In genomic region chr3:173920386-173920785, GRCh38 we compare ENCODE assay signal across 15 cellular contexts.
DNase-seq lines count a peak whose midpoint lies in the region; ATAC-seq and TF ChIP-seq lines count a peak whose summit lies in the region.
"Had no signal": no experiment of that assay in that cellular context is flagged by ENCODE, and none has a peak within 500 bp of the region (broad histone marks: within the 10 kb centered on the region; RNA-seq: fewer than 3 reads in every experiment).

No MANE protein-coding gene starts in this region.

- peak overlapping the region; percentile 50 for H3K4me2 ChIP-seq in OCI-LY3 (ENCODE audit: low read length)

- DNase-seq in NK-92 treated with Interleukin-12 subunit alpha and Interleukin-12 subunit beta, amount 100 ng/mL, for 24 hours (lab: John Stamatoyannopoulos, UW) = peak; percentile 5
- no peak for DNase-seq in NK-92 (lab: John Stamatoyannopoulos, UW; ENCODE audit: unreplicated experiment)
- no peak for DNase-seq in activated CD4-positive, CD25-positive, alpha-beta regulatory T cell treated with anti-CD3 and anti-CD28 coated beads, Interleukin-2, amount 50 U/mL, for 72 hours
- DNase-seq in stimulated activated naive CD8-positive, alpha-beta T cell treated with anti-CD3 and anti-CD28 coated beads, Interleukin-15, Interleukin-2, amounts not matched to agents 100 U/mL and 50 U/mL, for 24 hours = no peak
- DNase-seq in NCI-H2107 (lab: John Stamatoyannopoulos, UW) = no peak
- DNase-seq: gastrocnemius medialis; NCI-H2081; pancreas; SHP77 treated with DMSO at 0.1 percent for 48 hours; stimulated activated naive B cell treated with anti-CD40 and anti-IgM and Interleukin-4, amounts not matched to agents 10 μg/mL and 1 μg/mL and 100 μg/mL, for 72 hours had no signal

- H2AFZ ChIP-seq in OCI-LY3 (ENCODE audit: low read depth, low read length) = peak overlapping the region; percentile 90

- H3K4me3 Mint-ChIP-seq in stimulated activated memory B cell treated with anti-CD40 and anti-IgM and Interleukin-4, amounts not matched to agents 10 μg/mL and 1 μg/mL and 100 μg/mL, for 72 hours = no peak overlapping the region
- H3K4me3 Mint-ChIP-seq: stimulated activated naive B cell treated with anti-CD40 and anti-IgM and Interleukin-4, amounts not matched to agents 10 μg/mL and 1 μg/mL and 100 μg/mL, for 72 hours had no signal

- no peak for TF ChIP-seq CTCF in OCI-LY3 (IDR thresholded peaks at IDR 0.05; ENCODE audit: low read depth, low read length)

- peak overlapping the region; percentile 17; the same call in 1 of the 2 replicates for H3K9ac ChIP-seq in OCI-LY3 (ENCODE audit: low read length)

- H3K27ac Mint-ChIP-seq in stimulated activated memory B cell treated with anti-CD40 and anti-IgM and Interleukin-4, amounts not matched to agents 10 μg/mL and 1 μg/mL and 100 μg/mL, for 72 hours = no peak overlapping the region
- H3K27ac Mint-ChIP-seq: activated T-helper 2 cell treated with anti-CD3 and anti-CD28 coated beads, Interferon-gamma antibody, Interleukin-2, Interleukin-4, amounts not matched to agents 10 μg/mL and 5 μg/mL and 100 μg/mL, durations not matched to agents 14 hours and 24 hours and 36 hours; stimulated activated naive B cell treated with anti-CD40 and anti-IgM and Interleukin-4, amounts not matched to agents 10 μg/mL and 1 μg/mL and 100 μg/mL, for 72 hours had no signal

- H3K36me3 Mint-ChIP-seq in stimulated activated memory B cell treated with anti-CD40 and anti-IgM and Interleukin-4, amounts not matched to agents 10 μg/mL and 1 μg/mL and 100 μg/mL, for 72 hours = no peaks in the 10 kb centered on the region
- H3K36me3 Mint-ChIP-seq: stimulated activated naive B cell treated with anti-CD40 and anti-IgM and Interleukin-4, amounts not matched to agents 10 μg/mL and 1 μg/mL and 100 μg/mL, for 72 hours had no signal

- peaks cover 11% of the 10 kb centered on the region for H3K4me1 ChIP-seq in OCI-LY3 (ENCODE audit: low read length)
- H3K4me1 ChIP-seq: gastrocnemius medialis, pancreas had no signal

- peaks cover 3% of the 10 kb centered on the region for H3K9me3 Mint-ChIP-seq in stimulated activated memory B cell treated with anti-CD40 and anti-IgM and Interleukin-4, amounts not matched to agents 10 μg/mL and 1 μg/mL and 100 μg/mL, for 72 hours
- H3K9me3 Mint-ChIP-seq: stimulated activated naive B cell treated with anti-CD40 and anti-IgM and Interleukin-4, amounts not matched to agents 10 μg/mL and 1 μg/mL and 100 μg/mL, for 72 hours had no signal

- H4K20me1 ChIP-seq in OCI-LY3 (ENCODE audit: insufficient read depth, low read length) = no peaks in the 10 kb centered on the region

- no peaks in the 10 kb centered on the region for H3K9me3 ChIP-seq in OCI-LY3 (ENCODE audit: insufficient read depth, low read length)
- H3K9me3 ChIP-seq: gastrocnemius medialis, pancreas had no signal

- H3K4me1 Mint-ChIP-seq in stimulated activated memory B cell treated with anti-CD40 and anti-IgM and Interleukin-4, amounts not matched to agents 10 μg/mL and 1 μg/mL and 100 μg/mL, for 72 hours = no peaks in the 10 kb centered on the region
- H3K4me1 Mint-ChIP-seq: stimulated activated naive B cell treated with anti-CD40 and anti-IgM and Interleukin-4, amounts not matched to agents 10 μg/mL and 1 μg/mL and 100 μg/mL, for 72 hours had no signal

- H3K27me3 ChIP-seq in OCI-LY3 (ENCODE audit: low read depth, low read length) = no peaks in the 10 kb centered on the region
- H3K27me3 ChIP-seq: gastrocnemius medialis, pancreas had no signal

- peak; percentile 85 for ATAC-seq in HG03025 (IDR thresholded peaks at IDR 0.05; ENCODE audit: low FRiP score, unreplicated experiment)
- peak; percentile 12 for ATAC-seq in stimulated activated memory B cell treated with anti-CD40 and anti-IgM and Interleukin-4, amounts not matched to agents 10 μg/mL and 1 μg/mL and 100 μg/mL, for 72 hours
- no peak for ATAC-seq in stimulated activated naive CD8-positive, alpha-beta T cell treated with anti-CD3 and anti-CD28 coated beads, Interleukin-15, Interleukin-2, amounts not matched to agents 100 U/mL and 50 U/mL, for 24 hours
- ATAC-seq: activated CD4-positive, CD25-positive, alpha-beta regulatory T cell treated with anti-CD3 and anti-CD28 coated beads, Interleukin-2, amount 50 U/mL, for 24 hours; gastrocnemius medialis; pancreas; stimulated activated naive B cell treated with anti-CD40 and anti-IgM and Interleukin-4, amounts not matched to agents 10 μg/mL and 1 μg/mL and 100 μg/mL, for 72 hours had no signal

- H3K4me3 ChIP-seq in OCI-LY3 (ENCODE audit: low read length) = no peak overlapping the region
- H3K4me3 ChIP-seq: gastrocnemius medialis, pancreas had no signal

- H3K27me3 Mint-ChIP-seq in stimulated activated memory B cell treated with anti-CD40 and anti-IgM and Interleukin-4, amounts not matched to agents 10 μg/mL and 1 μg/mL and 100 μg/mL, for 72 hours = no peaks in the 10 kb centered on the region
- H3K27me3 Mint-ChIP-seq: stimulated activated naive B cell treated with anti-CD40 and anti-IgM and Interleukin-4, amounts not matched to agents 10 μg/mL and 1 μg/mL and 100 μg/mL, for 72 hours had no signal

- peak overlapping the region; percentile 42 for H3K27ac ChIP-seq in OCI-LY3 (ENCODE audit: low read length)
- H3K27ac ChIP-seq: gastrocnemius medialis, pancreas had no signal

- H3K79me2 ChIP-seq in OCI-LY3 (ENCODE audit: low read length) = no peaks in the 10 kb centered on the region

- H3K36me3 ChIP-seq in OCI-LY3 (replicated peaks; ENCODE audit: low read depth, low read length) = no peaks in the 10 kb centered on the region
- H3K36me3 ChIP-seq: gastrocnemius medialis, pancreas had no signal
